ENCODE assay signal across 10 cellular contexts in genomic region chr19:18046066-18046718, GRCh38. TPM values are rescaled to one million over a fixed set of nuclear protein-coding genes. Genes with fewer than 3 reads are reported as not detected.
A peak's percentile ranks its signal among the peaks of the same experiment; 100 is the strongest.
DNase-seq lines count a peak whose midpoint lies in the region; ATAC-seq and TF ChIP-seq lines count a peak whose summit lies in the region.
"Had no signal": no experiment of that assay in that cellular context is flagged by ENCODE, and none has a peak within 500 bp of the region (broad histone marks: within the 10 kb centered on the region; RNA-seq: fewer than 3 reads in every experiment).

No MANE protein-coding gene starts in this region.

- H3K36me3 ChIP-seq in thymus (ENCODE audit: control insufficient read depth, insufficient read depth) (no peaks in the 10 kb centered on the region), left lung (no peaks in the 10 kb centered on the region)

- H3K27me3 ChIP-seq in thymus (ENCODE audit: control insufficient read depth, insufficient read depth) (no peaks in the 10 kb centered on the region), left lung (peaks cover 0 to 4% of the 10 kb centered on the region in 2 donors)

- intact Hi-C loops in left lung (cut with DNase I) = no loop called here

- TF ChIP-seq CTCF in GM10266 (IDR thresholded peaks at IDR 0.05; ENCODE audit: control insufficient read depth, insufficient read depth, low read depth, missing control alignments) = no peak
- no peak for TF ChIP-seq CTCF in left lung (IDR thresholded peaks at IDR 0.05)

- H3K27ac ChIP-seq in thymus (ENCODE audit: low read depth) (peak overlapping the region; percentile 13), left lung (peak overlapping the region in 1 of 2 donors; percentile 72)

- peak overlapping the region; percentile 95 for H3K27ac Mint-ChIP-seq in T-helper 17 cell

- H3K9me3 ChIP-seq in T-helper 17 cell (ENCODE audit: control insufficient read depth, low read length, poor library complexity, severe bottlenecking) (no peaks in the 10 kb centered on the region), thymus (ENCODE audit: control insufficient read depth) (no peaks in the 10 kb centered on the region), left lung (no peaks in the 10 kb centered on the region)

- no peaks in the 10 kb centered on the region for H3K36me3 Mint-ChIP-seq in T-helper 17 cell (ENCODE audit: low read depth)

- H3K4me3 ChIP-seq in thymus (ENCODE audit: low read length) (no peak overlapping the region), left lung (no peak overlapping the region)

- H3K27me3 Mint-ChIP-seq in T-helper 17 cell = no peaks in the 10 kb centered on the region

- ATAC-seq in T-helper 17 cell = no peak
- no peak for ATAC-seq in left lung

- WGBS in thymus = 92% methylated on average over 14 of the region's 14 CpGs

- H3K4me1 Mint-ChIP-seq in T-helper 17 cell = peaks cover 50% of the 10 kb centered on the region

- peak overlapping the region; percentile 75 for H3K4me3 Mint-ChIP-seq in T-helper 17 cell

- DNase-seq in activated effector memory CD4-positive, alpha-beta T cell treated with anti-CD3 and anti-CD28 coated beads, Interleukin-2, amount 50 U/mL, for 16 hours = peak; percentile 70
- no peak for DNase-seq in activated effector memory CD4-positive, alpha-beta T cell treated with Interleukin-2 at 50 U/mL for 16 hours
- DNase-seq in T-helper 17 cell (no peak), hepatic stellate cell (ENCODE audit: low spot score) (peak; percentile 57), GM10266 (ENCODE audit: extremely low spot score) (no peak), left lung (no peak), NOMO-1 (lab: John Stamatoyannopoulos, UW; ENCODE audit: unreplicated experiment in 2 of 2) (no peak)
- DNase-seq: GF-D8 had no signal

- H3K4me1 ChIP-seq in thymus (ENCODE audit: control insufficient read depth, insufficient read depth, low read length) (peaks cover 16% of the 10 kb centered on the region), left lung (peaks cover 8 to 47% of the 10 kb centered on the region in 2 donors)

RNA-seq across cellular contexts. Expression of gene ARRDC2, which starts 38.2 kb away (rescaled TPM):
- total RNA-seq in T-helper 17 cell (100 to 1,000 TPM; 165 to 166 TPM), left lung (10 to 100 TPM; 23.3 to 37.8 TPM)
- polyA plus RNA-seq in thymus = 172 TPM

RNA-seq across cellular contexts. Expression of gene IL12RB1, which starts 40.5 kb away (rescaled TPM):
- total RNA-seq in T-helper 17 cell (10 to 100 TPM; 56.7 to 71.1 TPM), left lung (1 to 10 TPM; 3.1 to 5.4 TPM)
- polyA plus RNA-seq in thymus = 3.7 TPM
- polyA plus RNA-seq: neural cell had no signal

RNA-seq across cellular contexts. Expression of gene MAST3, which starts 51.4 kb away (rescaled TPM):
- 10 to 100 TPM; 38.2 to 50.8 TPM for total RNA-seq in T-helper 17 cell
- 8.9 TPM for polyA plus RNA-seq in thymus
- 10 to 100 TPM; 17.0 to 30.3 TPM for total RNA-seq in left lung

Comparison
In these comparisons a context has a peak if more than half of its experiments do, and no peak if none do; other contexts are left out.
1. DNase-seq: peak in activated effector memory CD4-positive, alpha-beta T cell treated with anti-CD3 and anti-CD28 coated beads, Interleukin-2, amount 50 U/mL, for 16 hours (single experiment) and hepatic stellate cell (single experiment); none in activated effector memory CD4-positive, alpha-beta T cell treated with Interleukin-2 at 50 U/mL for 16 hours (single experiment), T-helper 17 cell (0 of 3), GM10266 (single experiment), left lung (0 of 2) and NOMO-1 (0 of 2).
2. RNA of gene ARRDC2, which starts 38.2 kb away (total RNA-seq): 165 to 166 TPM in T-helper 17 cell; 23.3 to 37.8 TPM in left lung; every median in the first group is over 4 times any median in the second.
3. RNA of gene IL12RB1, which starts 40.5 kb away (total RNA-seq): 56.7 to 71.1 TPM in T-helper 17 cell; 3.1 to 5.4 TPM in left lung; every median in the first group is over 4 times any median in the second.